1 cellular context compared by ENCODE assay signal in the genomic region with DNA sequence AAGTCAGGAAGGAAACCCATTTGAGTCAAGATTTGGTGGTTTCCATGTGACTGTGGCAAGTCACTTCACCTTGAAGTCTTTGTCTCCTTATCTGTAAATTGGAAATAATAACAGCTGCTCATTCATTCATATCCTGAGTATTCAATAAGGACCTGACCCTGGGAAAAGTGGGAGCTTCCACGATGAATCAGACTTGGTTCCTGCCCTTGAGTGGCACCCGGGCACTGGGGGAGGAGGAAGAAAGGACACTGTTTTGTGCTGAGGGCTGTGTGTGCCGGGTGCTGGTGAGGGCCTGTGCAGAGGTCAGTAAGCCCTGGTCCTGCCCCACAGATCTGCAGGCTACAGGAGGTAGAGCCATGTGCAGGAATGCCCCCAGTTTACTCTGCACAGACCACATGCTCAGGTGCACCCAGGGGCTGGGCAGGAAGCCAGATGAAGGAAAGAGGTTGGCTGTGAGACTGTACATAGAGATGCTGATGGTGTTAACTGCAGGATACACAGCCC.
TF ChIP-seq lines count a peak whose summit lies in the region.

No MANE protein-coding gene starts in this region.

TF ChIP-seq in WTC11, 78 proteins besides CTCF, POLR2A, EP300 and RAD21 (continued from another document):
- TF ChIP-seq, protein P1, sequence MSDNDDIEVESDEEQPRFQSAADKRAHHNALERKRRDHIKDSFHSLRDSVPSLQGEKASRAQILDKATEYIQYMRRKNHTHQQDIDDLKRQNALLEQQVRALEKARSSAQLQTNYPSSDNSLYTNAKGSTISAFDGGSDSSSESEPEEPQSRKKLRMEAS (CRISPR knock-in tag; IDR thresholded peaks at IDR 0.05) = no peak
- TF ChIP-seq, protein P2, sequence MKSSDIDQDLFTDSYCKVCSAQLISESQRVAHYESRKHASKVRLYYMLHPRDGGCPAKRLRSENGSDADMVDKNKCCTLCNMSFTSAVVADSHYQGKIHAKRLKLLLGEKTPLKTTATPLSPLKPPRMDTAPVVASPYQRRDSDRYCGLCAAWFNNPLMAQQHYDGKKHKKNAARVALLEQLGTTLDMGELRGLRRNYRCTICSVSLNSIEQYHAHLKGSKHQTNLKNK (CRISPR knock-in tag; IDR thresholded peaks at IDR 0.05) = no peak
- TF ChIP-seq STAT6 (CRISPR knock-in tag; conservative IDR thresholded peaks at IDR 0.05; ENCODE audit: low read depth) (no peak), TCF7 (CRISPR knock-in tag; IDR thresholded peaks at IDR 0.05; ENCODE audit: low read depth) (no peak), ZNF219 (CRISPR knock-in tag; IDR thresholded peaks at IDR 0.05; ENCODE audit: borderline replicate concordance) (no peak), TEAD1 (CRISPR knock-in tag; IDR thresholded peaks at IDR 0.05) (no peak)
- TF ChIP-seq, protein P3, sequence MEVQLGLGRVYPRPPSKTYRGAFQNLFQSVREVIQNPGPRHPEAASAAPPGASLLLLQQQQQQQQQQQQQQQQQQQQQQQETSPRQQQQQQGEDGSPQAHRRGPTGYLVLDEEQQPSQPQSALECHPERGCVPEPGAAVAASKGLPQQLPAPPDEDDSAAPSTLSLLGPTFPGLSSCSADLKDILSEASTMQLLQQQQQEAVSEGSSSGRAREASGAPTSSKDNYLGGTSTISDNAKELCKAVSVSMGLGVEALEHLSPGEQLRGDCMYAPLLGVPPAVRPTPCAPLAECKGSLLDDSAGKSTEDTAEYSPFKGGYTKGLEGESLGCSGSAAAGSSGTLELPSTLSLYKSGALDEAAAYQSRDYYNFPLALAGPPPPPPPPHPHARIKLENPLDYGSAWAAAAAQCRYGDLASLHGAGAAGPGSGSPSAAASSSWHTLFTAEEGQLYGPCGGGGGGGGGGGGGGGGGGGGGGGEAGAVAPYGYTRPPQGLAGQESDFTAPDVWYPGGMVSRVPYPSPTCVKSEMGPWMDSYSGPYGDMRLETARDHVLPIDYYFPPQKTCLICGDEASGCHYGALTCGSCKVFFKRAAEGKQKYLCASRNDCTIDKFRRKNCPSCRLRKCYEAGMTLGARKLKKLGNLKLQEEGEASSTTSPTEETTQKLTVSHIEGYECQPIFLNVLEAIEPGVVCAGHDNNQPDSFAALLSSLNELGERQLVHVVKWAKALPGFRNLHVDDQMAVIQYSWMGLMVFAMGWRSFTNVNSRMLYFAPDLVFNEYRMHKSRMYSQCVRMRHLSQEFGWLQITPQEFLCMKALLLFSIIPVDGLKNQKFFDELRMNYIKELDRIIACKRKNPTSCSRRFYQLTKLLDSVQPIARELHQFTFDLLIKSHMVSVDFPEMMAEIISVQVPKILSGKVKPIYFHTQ (CRISPR knock-in tag; IDR thresholded peaks at IDR 0.05) = no peak
